In the genomic region with DNA sequence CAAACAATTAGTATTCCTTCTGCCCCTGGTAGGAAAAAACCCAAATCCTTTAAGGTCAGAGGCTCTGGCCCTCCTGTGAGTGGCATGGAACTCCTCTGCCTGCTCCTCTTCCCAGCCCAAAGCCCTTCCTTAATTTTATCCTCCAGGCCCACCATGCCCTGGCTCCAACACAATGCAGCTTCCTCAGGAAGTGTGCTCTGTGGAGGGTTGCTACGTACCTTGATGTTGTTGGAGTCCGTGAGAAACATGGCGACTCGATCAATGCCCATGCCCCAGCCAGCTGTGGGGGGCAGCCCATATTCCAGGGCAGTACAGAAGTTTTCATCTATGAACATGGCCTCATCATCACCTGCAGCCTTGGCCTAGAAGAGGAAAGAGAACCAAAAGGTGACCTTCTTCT, we compare ENCODE assay signal across 25 cellular contexts. TPM values are rescaled to one million over a fixed set of nuclear protein-coding genes. Genes with fewer than 3 reads are reported as not detected.
DNase-seq lines count a peak whose midpoint lies in the region; ATAC-seq, FAIRE-seq and TF ChIP-seq lines count a peak whose summit lies in the region.
"Had no signal": no experiment of that assay in that cellular context is flagged by ENCODE, and none has a peak within 500 bp of the region (broad histone marks: within the 10 kb centered on the region; RNA-seq: fewer than 3 reads in every experiment).

No MANE protein-coding gene starts in this region.

- peak overlapping the region in 5 of 8 donors; percentile 46 to 80 (median 61) for H3K4me3 Mint-ChIP-seq in CD4-positive, alpha-beta memory T cell
- no peak overlapping the region for H3K4me3 Mint-ChIP-seq in activated T-helper 2 cell treated with anti-CD3 and anti-CD28 coated beads, Interferon-gamma antibody, Interleukin-2, Interleukin-4, amounts not matched to agents 10 μg/mL and 5 μg/mL and 100 μg/mL, durations not matched to agents 14 hours and 24 hours and 36 hours (ENCODE audit: low read depth)
- H3K4me3 Mint-ChIP-seq: brain; dendritic cell treated with granulocyte-macrophage colony-stimulating factor and Interleukin-4, amounts not matched to agents 40 ng/mL and 50 ng/mL, for 4 days had no signal

- H2BK5ac ChIP-seq in trophoblast cell (ENCODE audit: low read depth, low read length, poor library complexity) = no peak overlapping the region

- no peaks in the 10 kb centered on the region for H3K27me3 Mint-ChIP-seq in CD4-positive, alpha-beta memory T cell
- no peaks in the 10 kb centered on the region for H3K27me3 Mint-ChIP-seq in activated T-helper 2 cell treated with anti-CD3 and anti-CD28 coated beads, Interferon-gamma antibody, Interleukin-2, Interleukin-4, amounts not matched to agents 10 μg/mL and 5 μg/mL and 100 μg/mL, durations not matched to agents 14 hours and 24 hours and 36 hours (ENCODE audit: low read depth)
- H3K27me3 Mint-ChIP-seq: brain; dendritic cell treated with granulocyte-macrophage colony-stimulating factor and Interleukin-4, amounts not matched to agents 40 ng/mL and 50 ng/mL, for 4 days; IgD-negative memory B cell had no signal

- peaks cover 32% of the 10 kb centered on the region for H3K4me1 ChIP-seq in BLaER1
- peaks cover 32% of the 10 kb centered on the region for H3K4me1 ChIP-seq in CD4-positive, alpha-beta memory T cell (ENCODE audit: insufficient read depth, low read length)
- H3K4me1 ChIP-seq in trophoblast cell (ENCODE audit: control insufficient read depth in 1 of 2, insufficient read depth in 2 of 2, low read length in 2 of 2) = no peaks in the 10 kb centered on the region
- no peaks in the 10 kb centered on the region for H3K4me1 ChIP-seq in pancreas
- H3K4me1 ChIP-seq: prostate gland had no signal

- no peak overlapping the region for H4K8ac ChIP-seq in trophoblast cell (ENCODE audit: low read depth, low read length)

- DNase-seq in CD4-positive, alpha-beta memory T cell = no peak
- DNase-seq in activated T-helper 2 cell treated with anti-CD3 and anti-CD28 coated beads, Interferon-gamma antibody, Interleukin-2, Interleukin-4, amounts not matched to agents 10 μg/mL and 5 μg/mL and 100 μg/mL, durations not matched to agents 14 hours and 24 hours and 36 hours (ENCODE audit: low spot score) = no peak
- DNase-seq in lung microvascular endothelial cell (ENCODE audit: low read depth in 2 of 2) (peak; percentile 40 to 52), NCI-H128 (lab: John Stamatoyannopoulos, UW; ENCODE audit: unreplicated experiment) (no peak), trophoblast cell (no peak), pancreas (no peak)
- DNase-seq: activated CD4-positive, alpha-beta T cell treated with anti-CD3 and anti-CD28 coated beads, Interleukin-2, amount 50 U/mL, for 1 hour; activated effector memory CD4-positive, alpha-beta T cell treated with anti-CD3 and anti-CD28 coated beads, Interleukin-2, amount 50 U/mL, for 16 hours; DMS79; GM23248; MV-4-11; NCI-H2029; SIG-M5; stimulated activated CD4-positive, alpha-beta T cell treated with anti-CD3 and anti-CD28 coated beads, Interleukin-4, amount 100 ng/mL, for 24 hours had no signal

- H3K18ac ChIP-seq in trophoblast cell (ENCODE audit: low read length) = no peak overlapping the region

- POLR2A ChIA-PET in CD4-positive, alpha-beta memory T cell (lab: Charles Lee; ENCODE audit: partially characterized antibody) = interaction anchor here (0.6 to 6.1 kb wide), 6 partner anchors 10 to 111 kb away, joined by 3 to 70 read pairs (median 3); a partner anchor contains a TSS

- H3K4me1 Mint-ChIP-seq in CD4-positive, alpha-beta memory T cell = peaks cover 34 to 56% (median 40%) of the 10 kb centered on the region in 4 donors
- peaks cover 31% of the 10 kb centered on the region for H3K4me1 Mint-ChIP-seq in activated T-helper 2 cell treated with anti-CD3 and anti-CD28 coated beads, Interferon-gamma antibody, Interleukin-2, Interleukin-4, amounts not matched to agents 10 μg/mL and 5 μg/mL and 100 μg/mL, durations not matched to agents 14 hours and 24 hours and 36 hours (ENCODE audit: low read depth)

- H2AFZ ChIP-seq in trophoblast cell (ENCODE audit: insufficient read depth, low read length, poor library complexity) = no peak overlapping the region
- H2AFZ ChIP-seq: GM23248 had no signal

- CTCF ChIA-PET in CD4-positive, alpha-beta memory T cell (lab: Charles Lee; ENCODE audit: partially characterized antibody) = no interaction called here

- no peaks in the 10 kb centered on the region for H3K9me3 ChIP-seq in BLaER1
- H3K9me3 ChIP-seq in CD4-positive, alpha-beta memory T cell (ENCODE audit: control insufficient read depth in 1 of 2, low read length in 2 of 2) = no peaks in the 10 kb centered on the region
- H3K9me3 ChIP-seq in trophoblast cell (ENCODE audit: insufficient read depth, low read depth, low read length) = no peaks in the 10 kb centered on the region
- no peaks in the 10 kb centered on the region for H3K9me3 ChIP-seq in pancreas
- H3K9me3 ChIP-seq: prostate gland, thoracic aorta had no signal

- no peak overlapping the region for H2BK120ac ChIP-seq in trophoblast cell (ENCODE audit: insufficient read depth, low read length, poor library complexity)

- peaks cover 0 to 3% (median 0%) of the 10 kb centered on the region in 8 donors for H3K9me3 Mint-ChIP-seq in CD4-positive, alpha-beta memory T cell
- H3K9me3 Mint-ChIP-seq in activated T-helper 2 cell treated with anti-CD3 and anti-CD28 coated beads, Interferon-gamma antibody, Interleukin-2, Interleukin-4, amounts not matched to agents 10 μg/mL and 5 μg/mL and 100 μg/mL, durations not matched to agents 14 hours and 24 hours and 36 hours = no peaks in the 10 kb centered on the region
- H3K9me3 Mint-ChIP-seq: brain; dendritic cell treated with granulocyte-macrophage colony-stimulating factor and Interleukin-4, amounts not matched to agents 40 ng/mL and 50 ng/mL, for 4 days; IgD-negative memory B cell had no signal

- WGBS in trophoblast cell (ENCODE audit: extremely low coverage, insufficient coverage, insufficient read length) = no CpG with 5 or more reads among the region's 4 CpGs
- 94 to 95% methylated on average over 4 of the region's 4 CpGs for WGBS in pancreas, 2 donors

- H4K91ac ChIP-seq in trophoblast cell (ENCODE audit: low read depth, low read length) = no peak overlapping the region

- FAIRE-seq in pancreas (lab: Jason Lieb, UNC) = no peak

- ATAC-seq in pancreas = no peak
- ATAC-seq: esophagus mucosa had no signal

- H4K20me1 ChIP-seq in BLaER1 = peaks cover 14% of the 10 kb centered on the region; the same call in 1 of the 2 replicates

- H4K12ac ChIP-seq in trophoblast cell (ENCODE audit: low read depth, low read length) = no peak overlapping the region

- TF ChIP-seq CTCF in pancreas (IDR thresholded peaks at IDR 0.05) = no peak

- H3K4me3 ChIP-seq in BLaER1 (no peak overlapping the region), trophoblast cell (ENCODE audit: low read depth, low read length) (no peak overlapping the region), pancreas (no peak overlapping the region)
- H3K4me3 ChIP-seq in CD4-positive, alpha-beta memory T cell (ENCODE audit: low read length in 2 of 2) = no peak overlapping the region
- H3K4me3 ChIP-seq: GM23248, prostate gland, skin epidermis, thoracic aorta had no signal

- H3K36me3 Mint-ChIP-seq in CD4-positive, alpha-beta memory T cell = peaks cover 65 to 73% of the 10 kb centered on the region in 2 donors
- peaks cover 81% of the 10 kb centered on the region for H3K36me3 Mint-ChIP-seq in activated T-helper 2 cell treated with anti-CD3 and anti-CD28 coated beads, Interferon-gamma antibody, Interleukin-2, Interleukin-4, amounts not matched to agents 10 μg/mL and 5 μg/mL and 100 μg/mL, durations not matched to agents 14 hours and 24 hours and 36 hours (ENCODE audit: low read depth)

- no peaks in the 10 kb centered on the region for H3K27me3 ChIP-seq in BLaER1
- no peaks in the 10 kb centered on the region for H3K27me3 ChIP-seq in CD4-positive, alpha-beta memory T cell (ENCODE audit: insufficient read depth, low read length)
- H3K27me3 ChIP-seq in trophoblast cell (ENCODE audit: insufficient read depth, low read length) = no peaks in the 10 kb centered on the region
- no peaks in the 10 kb centered on the region for H3K27me3 ChIP-seq in pancreas

- H3K9ac ChIP-seq in BLaER1 (peak overlapping the region; percentile 16; the same call in 1 of the 2 replicates), trophoblast cell (ENCODE audit: low read length) (no peak overlapping the region)
- H3K9ac ChIP-seq: GM23248 had no signal

- peak overlapping the region; percentile 84 to 94 (median 88) for H3K27ac Mint-ChIP-seq in CD4-positive, alpha-beta memory T cell
- H3K27ac Mint-ChIP-seq in activated T-helper 2 cell treated with anti-CD3 and anti-CD28 coated beads, Interferon-gamma antibody, Interleukin-2, Interleukin-4, amounts not matched to agents 10 μg/mL and 5 μg/mL and 100 μg/mL, durations not matched to agents 14 hours and 24 hours and 36 hours = peak overlapping the region; percentile 68
- H3K27ac Mint-ChIP-seq: brain; dendritic cell treated with granulocyte-macrophage colony-stimulating factor and Interleukin-4, amounts not matched to agents 40 ng/mL and 50 ng/mL, for 4 days; IgD-negative memory B cell had no signal

- no peak overlapping the region for H2BK12ac ChIP-seq in trophoblast cell (ENCODE audit: low read length)

- H3K27ac ChIP-seq in BLaER1 = no peak overlapping the region
- peak overlapping the region; percentile 38 for H3K27ac ChIP-seq in CD4-positive, alpha-beta memory T cell (ENCODE audit: low read depth, low read length)
- H3K27ac ChIP-seq in trophoblast cell (ENCODE audit: low read depth, low read length) = no peak overlapping the region
- no peak overlapping the region for H3K27ac ChIP-seq in pancreas
- H3K27ac ChIP-seq: C4-2B, GM23248, prostate gland, thoracic aorta had no signal

- no peak overlapping the region for H2AK5ac ChIP-seq in trophoblast cell (ENCODE audit: low read length)

- no peaks in the 10 kb centered on the region for H3K79me1 ChIP-seq in trophoblast cell (ENCODE audit: low read length)

- H3K36me3 ChIP-seq in BLaER1 = peaks cover 86% of the 10 kb centered on the region
- peaks cover 57% of the 10 kb centered on the region for H3K36me3 ChIP-seq in CD4-positive, alpha-beta memory T cell (ENCODE audit: insufficient read depth, low read length)
- H3K36me3 ChIP-seq in trophoblast cell (ENCODE audit: control insufficient read depth in 1 of 2, insufficient read depth in 2 of 2, low read length in 2 of 2) = peaks cover 36 to 70% of the 10 kb centered on the region in 2 experiments
- H3K36me3 ChIP-seq in pancreas = peaks cover 0 to 61% (median 39%) of the 10 kb centered on the region in 3 donors

- intact Hi-C loops in CD4-positive, alpha-beta memory T cell (cut with micrococcal nuclease) = no loop called here
- intact Hi-C loops in activated T-helper 2 cell treated with anti-CD3 and anti-CD28 coated beads, Interferon-gamma antibody, Interleukin-2, Interleukin-4, amounts not matched to agents 10 μg/mL and 5 μg/mL and 100 μg/mL, durations not matched to agents 14 hours and 24 hours and 36 hours (cut with micrococcal nuclease) = no loop called here
- intact Hi-C loops in pancreas (cut with DNase I) = loop anchor here in 1 of 3 donors (10.0 kb wide), 1 partner anchor 154 kb away; no protein-coding TSS in a partner anchor

- H3K23ac ChIP-seq in trophoblast cell (ENCODE audit: low read length) = no peak overlapping the region

- H3K4me2 ChIP-seq in BLaER1 (peak overlapping the region; percentile 66), trophoblast cell (ENCODE audit: low read length) (no peak overlapping the region)

- H3K14ac ChIP-seq in trophoblast cell (ENCODE audit: low read length) = no peak overlapping the region

- H3K79me2 ChIP-seq in trophoblast cell (ENCODE audit: control insufficient read depth, insufficient read depth, low read length, poor library complexity) = no peaks in the 10 kb centered on the region

- no peak overlapping the region for H3K4ac ChIP-seq in trophoblast cell (ENCODE audit: low read depth, low read length)

RNA-seq across cellular contexts. Expression of a gene that starts 5.3 kb away (rescaled TPM):
- 10 to 100 TPM; 88.3 to 93.9 TPM for total RNA-seq in CD4-positive, alpha-beta memory T cell
- 10 to 100 TPM; 44.4 to 54.9 TPM for polyA plus RNA-seq in CD4-positive, alpha-beta memory T cell
- total RNA-seq in activated T-helper 2 cell treated with anti-CD3 and anti-CD28 coated beads, Interferon-gamma antibody, Interleukin-2, Interleukin-4, amounts not matched to agents 10 μg/mL and 5 μg/mL and 100 μg/mL, durations not matched to agents 14 hours and 24 hours and 36 hours = 45.3 and 54.0 TPM in 2 replicates
- total RNA-seq in lung microvascular endothelial cell (43.2 and 56.9 TPM in 2 replicates), pancreas (10 to 100 TPM in 5 of 6 donors, 1 to 10 TPM in 1; 9.2 to 20.5 (median 15.9) TPM)
- 23.8 and 25.7 TPM in 2 replicates for polyA plus RNA-seq in trophoblast cell (2013)
- 10 to 100 TPM in 1 of 2 donors, 1 to 10 TPM in 1; 9.4 to 14.4 TPM for polyA plus RNA-seq in pancreas

RNA-seq across cellular contexts. Expression of a gene that starts 19.1 kb away (rescaled TPM):
- 100 to 1,000 TPM; 120 to 124 TPM for total RNA-seq in CD4-positive, alpha-beta memory T cell
- 100 to 1,000 TPM; 259 to 306 TPM for polyA plus RNA-seq in CD4-positive, alpha-beta memory T cell
- total RNA-seq in activated T-helper 2 cell treated with anti-CD3 and anti-CD28 coated beads, Interferon-gamma antibody, Interleukin-2, Interleukin-4, amounts not matched to agents 10 μg/mL and 5 μg/mL and 100 μg/mL, durations not matched to agents 14 hours and 24 hours and 36 hours = 256 and 269 TPM in 2 replicates
- total RNA-seq in lung microvascular endothelial cell = 119 and 121 TPM in 2 replicates
- polyA plus RNA-seq in trophoblast cell (2013) = 102 TPM in 2 replicates
- 10 to 100 TPM; 51.0 to 70.7 (median 63.3) TPM for total RNA-seq in pancreas
- 10 to 100 TPM; 47.2 to 51.5 TPM for polyA plus RNA-seq in pancreas

RNA-seq across cellular contexts. Expression of a gene that starts 19.2 kb away (rescaled TPM):
- 100 to 1,000 TPM in 1 of 2 experiments, 10 to 100 TPM in 1; 98.4 to 108 TPM for total RNA-seq in CD4-positive, alpha-beta memory T cell
- 100 to 1,000 TPM; 152 to 185 TPM for polyA plus RNA-seq in CD4-positive, alpha-beta memory T cell
- 73.6 and 77.6 TPM in 2 replicates for total RNA-seq in activated T-helper 2 cell treated with anti-CD3 and anti-CD28 coated beads, Interferon-gamma antibody, Interleukin-2, Interleukin-4, amounts not matched to agents 10 μg/mL and 5 μg/mL and 100 μg/mL, durations not matched to agents 14 hours and 24 hours and 36 hours
- total RNA-seq in lung microvascular endothelial cell = 27.7 and 42.3 TPM in 2 replicates
- 24.5 and 24.6 TPM in 2 replicates for polyA plus RNA-seq in trophoblast cell (2013)
- 10 to 100 TPM; 14.6 to 32.1 (median 20.1) TPM for total RNA-seq in pancreas
- 10 to 100 TPM; 27.7 to 69.7 TPM for polyA plus RNA-seq in pancreas

RNA-seq across cellular contexts. Expression of a gene that starts 48.5 kb away (rescaled TPM):
- total RNA-seq in CD4-positive, alpha-beta memory T cell = not detected
- not detected for polyA plus RNA-seq in CD4-positive, alpha-beta memory T cell
- total RNA-seq in activated T-helper 2 cell treated with anti-CD3 and anti-CD28 coated beads, Interferon-gamma antibody, Interleukin-2, Interleukin-4, amounts not matched to agents 10 μg/mL and 5 μg/mL and 100 μg/mL, durations not matched to agents 14 hours and 24 hours and 36 hours = not detected in 2 replicates
- total RNA-seq in lung microvascular endothelial cell (not detected in 2 replicates), pancreas (not detected)
- polyA plus RNA-seq in trophoblast cell (2013) = not detected in 2 replicates
- polyA plus RNA-seq in pancreas = not detected
- total RNA-seq: esophagus mucosa, GM23248, liver, NCI-H460, prostate gland, thoracic aorta had no signal
- polyA plus RNA-seq: liver had no signal

Comparison
In these comparisons a context has a peak if more than half of its experiments do, and no peak if none do; other contexts are left out.
1. DNase-seq: peak in lung microvascular endothelial cell (2 of 2); none in CD4-positive, alpha-beta memory T cell (0 of 5), activated T-helper 2 cell treated with anti-CD3 and anti-CD28 coated beads, Interferon-gamma antibody, Interleukin-2, Interleukin-4, amounts not matched to agents 10 μg/mL and 5 μg/mL and 100 μg/mL, durations not matched to agents 14 hours and 24 hours and 36 hours (single experiment), NCI-H128 (single experiment), trophoblast cell (0 of 2) and pancreas (0 of 6).